ENCODE assay signal across 26 cellular contexts in the genomic region with DNA sequence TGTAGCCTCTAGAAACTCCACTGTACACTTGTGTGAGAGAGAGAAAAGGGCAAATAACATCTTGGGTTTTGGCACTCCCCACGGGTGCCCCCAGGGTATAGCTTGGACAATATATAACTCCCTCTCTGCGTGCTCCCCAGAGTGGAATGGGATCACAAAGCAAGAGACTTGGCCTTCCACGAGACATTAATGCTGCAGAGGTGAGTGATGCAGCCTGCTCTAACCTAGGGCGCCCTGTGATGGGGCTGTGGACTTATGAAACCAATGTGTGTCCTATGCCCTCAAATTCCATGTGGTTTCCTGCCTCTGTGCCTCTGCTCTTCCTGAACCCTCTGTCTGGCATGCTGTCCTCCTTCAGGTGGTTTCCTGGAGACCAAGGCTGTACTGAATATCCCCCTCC. TPM values are rescaled to one million over a fixed set of nuclear protein-coding genes. Genes with fewer than 3 reads are reported as not detected.
"Had no signal": no experiment of that assay in that cellular context is flagged by ENCODE, and none has a peak within 500 bp of the region (broad histone marks: within the 10 kb centered on the region; RNA-seq: fewer than 3 reads in every experiment).

No MANE protein-coding gene starts in this region.

- DNase-seq: activated B cell treated with CpG ODN at 0.5 μM for 24 hours; activated CD4-positive, alpha-beta T cell treated with anti-CD3 and anti-CD28 coated beads for 4 hours; activated CD8-positive, alpha-beta T cell treated with anti-CD3 and anti-CD28 coated beads for 36 hours; activated T-cell treated with anti-CD3 and anti-CD28 coated beads, Interleukin-2, amount 50 U/mL, for 24 hours; adrenal gland; cerebellar nuclear complex; effector CD4-positive, alpha-beta T cell; heart left ventricle; left ventricle myocardium inferior; mammary epithelial cell; naive thymus-derived CD8-positive, alpha-beta T cell; ovary; right lobe of liver; small intestine; stimulated activated CD4-positive, alpha-beta T cell treated with anti-CD3 and anti-CD28 coated beads, Interleukin-15, amount 100 ng/mL, for 24 hours; stimulated activated CD4-positive, alpha-beta T cell treated with anti-CD3 and anti-CD28 coated beads, Interleukin-2, amount 100 ng/mL, for 48 hours; T-cell; T-helper 9 cell; testis had no signal

- H3K9me3 ChIP-seq: gastroesophageal sphincter, testis had no signal

- ATAC-seq: activated CD8-positive, alpha-beta T cell treated with anti-CD3 and anti-CD28 coated beads for 36 hours; activated naive CD4-positive, alpha-beta T cell treated with anti-CD3 and anti-CD28 coated beads, Interleukin-2, amount 50 U/mL, for 72 hours; esophagus mucosa; gastroesophageal sphincter; heart left ventricle; naive thymus-derived CD8-positive, alpha-beta T cell had no signal

- H3K4me3 ChIP-seq: adrenal gland, gastroesophageal sphincter, heart left ventricle, left ventricle myocardium inferior, ovary, right lobe of liver, testis had no signal

- H3K36me3 ChIP-seq: adrenal gland, gastroesophageal sphincter, heart left ventricle, left ventricle myocardium inferior, ovary, right lobe of liver had no signal

- H3K4me1 ChIP-seq: adrenal gland, heart left ventricle, left ventricle myocardium inferior, right lobe of liver, testis had no signal

- H3K27ac ChIP-seq: adrenal gland, gastroesophageal sphincter, heart left ventricle, left ventricle myocardium inferior, ovary, right lobe of liver, testis had no signal

- H3K27me3 ChIP-seq: adrenal gland, gastroesophageal sphincter, ovary, right lobe of liver, testis had no signal

RNA-seq across cellular contexts. Expression of a gene that starts 22.0 kb away (rescaled TPM):
- total RNA-seq: activated B cell treated with CpG ODN at 0.5 μM for 24 hours; activated CD8-positive, alpha-beta T cell treated with anti-CD3 and anti-CD28 coated beads for 36 hours; bronchial epithelial cell; esophagus mucosa; gastroesophageal sphincter; kidney epithelial cell; left ventricle myocardium inferior; mammary epithelial cell; mucosa of gallbladder; naive thymus-derived CD8-positive, alpha-beta T cell; pulmonary artery endothelial cell; right lobe of liver; T-cell had no signal
- polyA plus RNA-seq: heart left ventricle; mammary epithelial cell; naive thymus-derived CD8-positive, alpha-beta T cell; small intestine had no signal
